ENCODE assay signal across 23 cellular contexts in the genomic region with DNA sequence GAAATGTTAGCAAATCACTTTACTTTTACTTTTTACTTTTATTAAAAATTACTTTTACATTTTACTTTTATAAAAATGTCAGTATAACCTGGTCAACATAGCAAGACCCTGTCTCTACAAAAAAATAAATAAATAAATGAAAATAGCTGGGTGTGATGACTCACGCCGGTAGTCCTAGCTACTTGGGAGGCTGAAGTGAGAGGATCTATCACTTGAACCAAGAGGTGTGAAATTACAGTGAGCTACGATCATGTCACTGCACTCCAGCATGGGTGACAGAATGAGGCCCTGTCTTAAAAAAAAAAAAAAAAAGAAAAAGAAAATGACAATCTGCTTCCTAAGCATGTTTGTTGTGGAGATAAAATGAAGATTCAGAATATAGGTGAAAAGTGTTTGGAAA.
"Had no signal": no experiment of that assay in that cellular context is flagged by ENCODE, and none has a peak within 500 bp of the region (broad histone marks: within the 10 kb centered on the region; RNA-seq: fewer than 3 reads in every experiment).

No MANE protein-coding gene starts in this region.

- H3K27me3 ChIP-seq: dorsolateral prefrontal cortex, heart left ventricle, left lung, ovary, tibial nerve had no signal

- H3K4me3 Mint-ChIP-seq: activated naive CD8-positive, alpha-beta T cell; nephron had no signal

- H3K27ac ChIP-seq: coronary artery, dorsolateral prefrontal cortex, left lung, ovary, tibial nerve, VCaP had no signal

- H3K4me1 Mint-ChIP-seq: nephron had no signal

- H3K4me3 ChIP-seq: coronary artery, dorsolateral prefrontal cortex, heart left ventricle, left lung, lung, ovary, tibial nerve had no signal

- H3K4me1 ChIP-seq: left lung had no signal

- ATAC-seq: activated CD4-positive, CD25-positive, alpha-beta regulatory T cell treated with anti-CD3 and anti-CD28 coated beads, Interleukin-2, amount 50 U/mL, for 24 hours; left lung had no signal

- H3K9me3 ChIP-seq: heart left ventricle, left lung, ovary, tibial nerve had no signal

- H3K36me3 ChIP-seq: heart left ventricle, left lung, ovary, tibial nerve had no signal

- H3K27me3 Mint-ChIP-seq: activated naive CD8-positive, alpha-beta T cell; progenitor cell of endocrine pancreas had no signal

- H3K9me3 Mint-ChIP-seq: nephron had no signal

- H3K27ac Mint-ChIP-seq: activated naive CD8-positive, alpha-beta T cell; nephron; progenitor cell of endocrine pancreas had no signal

- DNase-seq: activated CD4-positive, alpha-beta T cell treated with anti-CD3 and anti-CD28 coated beads for 48 hours; activated CD4-positive, alpha-beta T cell treated with anti-CD3 and anti-CD28 coated beads, Interleukin-2, amount 50 U/mL, for 48 hours; activated CD8-positive, alpha-beta memory T cell treated with anti-CD3 and anti-CD28 coated beads for 24 hours; activated effector memory CD4-positive, alpha-beta T cell treated with Interleukin-2 at 50 U/mL for 16 hours; activated naive CD4-positive, alpha-beta T cell treated with Interleukin-2 at 50 U/mL for 16 hours; anterior cingulate cortex; cerebellar nuclear complex; dorsolateral prefrontal cortex; effector memory CD4-positive, alpha-beta T cell; kidney glomerular epithelial cell; left lung; ovary; retina; stimulated activated naive CD4-positive, alpha-beta T cell treated with Interleukin-2 at 50 U/mL for 16 hours had no signal
